11 cellular contexts compared by ENCODE assay signal in genomic region chr14:22505751-22506710, GRCh38.
DNase-seq lines count a peak whose midpoint lies in the region; ATAC-seq and TF ChIP-seq lines count a peak whose summit lies in the region.
"Had no signal": no experiment of that assay in that cellular context is flagged by ENCODE, and none has a peak within 500 bp of the region (broad histone marks: within the 10 kb centered on the region; RNA-seq: fewer than 3 reads in every experiment).

No MANE protein-coding gene starts in this region.

- TF ChIP-seq CTCF in CD8-positive, alpha-beta T cell (IDR thresholded peaks at IDR 0.05) = no peak
- no peak for TF ChIP-seq CTCF in OCI-LY3 (IDR thresholded peaks at IDR 0.05; ENCODE audit: low read depth, low read length)

- peaks cover 53% of the 10 kb centered on the region for H3K4me1 ChIP-seq in CD8-positive, alpha-beta T cell (ENCODE audit: insufficient read depth, low read length)
- H3K4me1 ChIP-seq in OCI-LY3 (ENCODE audit: low read length) = peaks cover 69% of the 10 kb centered on the region

- no peaks in the 10 kb centered on the region for H4K20me1 ChIP-seq in OCI-LY3 (ENCODE audit: insufficient read depth, low read length)

- H3K9me3 Mint-ChIP-seq in CD8-positive, alpha-beta T cell = no peaks in the 10 kb centered on the region
- no peaks in the 10 kb centered on the region for H3K9me3 Mint-ChIP-seq in immature natural killer cell

- CTCF ChIA-PET in CD8-positive, alpha-beta T cell (lab: Charles Lee) = interaction anchor here (1.1 to 2.3 kb wide), 8 partner anchors 8 to 64 kb away, joined by 3 to 8 read pairs (median 4); no protein-coding TSS in a partner anchor

- H3K27me3 Mint-ChIP-seq in CD8-positive, alpha-beta T cell (ENCODE audit: low read depth) = no peaks in the 10 kb centered on the region
- peaks cover 0 to 6% (median 0%) of the 10 kb centered on the region in 3 donors for H3K27me3 Mint-ChIP-seq in immature natural killer cell (ENCODE audit: low read depth in 3 of 3)

- H3K27ac ChIP-seq in CD8-positive, alpha-beta T cell (ENCODE audit: low read depth, low read length) = peak overlapping the region; percentile 72
- H3K27ac ChIP-seq in OCI-LY3 (ENCODE audit: low read length) = peak overlapping the region; percentile 87

- peaks cover 27% of the 10 kb centered on the region for H3K36me3 ChIP-seq in CD8-positive, alpha-beta T cell (ENCODE audit: insufficient read depth, low read length)
- no peaks in the 10 kb centered on the region for H3K36me3 ChIP-seq in OCI-LY3 (replicated peaks; ENCODE audit: low read depth, low read length)

- POLR2A ChIA-PET in CD8-positive, alpha-beta T cell (lab: Charles Lee) = interaction anchor here (0.6 to 26.7 kb wide), 17 partner anchors 8 to 637 kb away, joined by 3 to 472 read pairs (median 4); no protein-coding TSS in a partner anchor

- peak overlapping the region; percentile 81 for H3K4me3 Mint-ChIP-seq in CD8-positive, alpha-beta T cell
- peak overlapping the region; percentile 16 to 79 (median 53) for H3K4me3 Mint-ChIP-seq in immature natural killer cell

- H3K4me2 ChIP-seq in OCI-LY3 (ENCODE audit: low read length) = peak overlapping the region; percentile 62

- no peaks in the 10 kb centered on the region for H3K9me3 ChIP-seq in CD8-positive, alpha-beta T cell (ENCODE audit: low read length)
- no peaks in the 10 kb centered on the region for H3K9me3 ChIP-seq in OCI-LY3 (ENCODE audit: insufficient read depth, low read length)

- peak overlapping the region; percentile 49 for H3K4me3 ChIP-seq in CD8-positive, alpha-beta T cell (ENCODE audit: low read depth, low read length)
- no peak overlapping the region for H3K4me3 ChIP-seq in OCI-LY3 (ENCODE audit: low read length)

- peak overlapping the region; percentile 99 for H3K27ac Mint-ChIP-seq in CD8-positive, alpha-beta T cell
- peak overlapping the region; percentile 87 to 98 (median 92) for H3K27ac Mint-ChIP-seq in immature natural killer cell

- intact Hi-C loops in CD8-positive, alpha-beta T cell (cut with DNase I, micrococcal nuclease) = loop anchor here (1.0 to 10.0 kb wide), 5 partner anchors 41 to 641 kb away; no protein-coding TSS in a partner anchor

- H3K4me1 Mint-ChIP-seq in CD8-positive, alpha-beta T cell (ENCODE audit: low read depth) = peaks cover 79% of the 10 kb centered on the region
- H3K4me1 Mint-ChIP-seq in immature natural killer cell = peaks cover 58 to 75% of the 10 kb centered on the region in 2 donors

- H3K36me3 Mint-ChIP-seq in CD8-positive, alpha-beta T cell = peaks cover 90% of the 10 kb centered on the region
- peaks cover 20 to 34% (median 30%) of the 10 kb centered on the region in 3 donors for H3K36me3 Mint-ChIP-seq in immature natural killer cell

- TF ChIP-seq POLR2A in GM18505 (IDR thresholded peaks at IDR 0.05; ENCODE audit: borderline replicate concordance, extremely low read depth, insufficient read depth, insufficient read length) = peak; percentile 37

- peak overlapping the region; percentile 50 for H3K9ac ChIP-seq in OCI-LY3 (ENCODE audit: low read length)

- peak; percentile 38 for ATAC-seq in CD8-positive, alpha-beta T cell
- ATAC-seq in GM18505 (IDR thresholded peaks at IDR 0.05; ENCODE audit: unreplicated experiment) (no peak), GM18498 (IDR thresholded peaks at IDR 0.05; ENCODE audit: unreplicated experiment) (no peak)

- H2AFZ ChIP-seq in OCI-LY3 (ENCODE audit: low read depth, low read length) = peak overlapping the region; percentile 69

- no peaks in the 10 kb centered on the region for H3K27me3 ChIP-seq in CD8-positive, alpha-beta T cell (ENCODE audit: insufficient read depth, low read length)
- H3K27me3 ChIP-seq in OCI-LY3 (ENCODE audit: low read depth, low read length) = no peaks in the 10 kb centered on the region

- peak in 1 of 7 experiments; percentile 48 for DNase-seq in CD8-positive, alpha-beta T cell
- DNase-seq in immature natural killer cell = peak in 1 of 3 donors; percentile 46
- no peak for DNase-seq in T1000 (lab: John Stamatoyannopoulos, UW)
- no peak for DNase-seq in GDM1 (lab: John Stamatoyannopoulos, UW)
- DNase-seq in superior temporal gyrus (ENCODE audit: extremely low spot score) = no peak
- DNase-seq: NCI-H2227 treated with DMSO at 0.1 percent for 48 hours; occipital lobe; stimulated activated CD8-positive, alpha-beta memory T cell treated with anti-CD3 and anti-CD28 coated beads, Interleukin-4, amount 100 ng/mL, for 48 hours had no signal

- no peaks in the 10 kb centered on the region for H3K79me2 ChIP-seq in OCI-LY3 (ENCODE audit: low read length)
